ENCODE assay signal across 25 cellular contexts in genomic region chr11:130881475-130882137, GRCh38. TPM values are rescaled to one million over a fixed set of nuclear protein-coding genes. Genes with fewer than 3 reads are reported as not detected.
DNase-seq lines count a peak whose midpoint lies in the region; ATAC-seq, FAIRE-seq and TF ChIP-seq lines count a peak whose summit lies in the region.
"Had no signal": no experiment of that assay in that cellular context is flagged by ENCODE, and none has a peak within 500 bp of the region (broad histone marks: within the 10 kb centered on the region; RNA-seq: fewer than 3 reads in every experiment).

No MANE protein-coding gene starts in this region.

- SMC1A ChIA-PET in GM12878 (lab: Charles Lee; ENCODE audit: uncharacterized antibody, unreplicated experiment), result interaction anchor here (0.5 to 1.0 kb wide), 2 partner anchors 13 to 487 kb away, joined by 3 read pairs; no protein-coding TSS in a partner anchor

- TF ChIP-seq EP300 in GM12878 (IDR thresholded peaks at IDR 0.05; ENCODE audit: borderline replicate concordance in 1 of 2, control insufficient read depth in 1 of 2, low read depth in 2 of 2, low read length in 2 of 2), result no peak

- intact Hi-C loops in activated naive CD4-positive, alpha-beta T cell treated with anti-CD3 and anti-CD28 coated beads for 36 hours (cut with micrococcal nuclease), result no loop called here
- intact Hi-C loops in GM12878 (cut with micrococcal nuclease; ENCODE audit: unreplicated experiment), result no loop called here
- intact Hi-C loops in testis (cut with DNase I; ENCODE audit: low total_unique reads), result no loop called here

- TF ChIP-seq POLR2A in GM12878 (IDR thresholded peaks at IDR 0.05; ENCODE audit: low read depth, low read length) (no peak), testis (IDR thresholded peaks at IDR 0.05) (no peak)

- POLR2A ChIA-PET in GM12878 (lab: Charles Lee), result no interaction called here

- RAD21 ChIA-PET in GM12878 (lab: Charles Lee; ENCODE audit: unreplicated experiment), result interaction anchor here (1.3 kb wide), 1 partner anchor 17 kb away, joined by 4 read pairs; no protein-coding TSS in a partner anchor

- H3K79me2 ChIP-seq in GM12878 (ENCODE audit: control insufficient read depth, insufficient read depth, low read length), result no peaks in the 10 kb centered on the region

- no peaks in the 10 kb centered on the region for H3K9me3 ChIP-seq in GM12878 (replicated peaks; ENCODE audit: control insufficient read depth, insufficient read depth, low read length)
- H3K9me3 ChIP-seq in testis, result no peaks in the 10 kb centered on the region
- H3K9me3 ChIP-seq: BLaER1 treated with 17β-estradiol and CSF1 and Interleukin-3, amounts not matched to agents 10 nM and 100 nM; body of pancreas; suprapubic skin; vagina had no signal

- CTCF ChIA-PET in activated naive CD4-positive, alpha-beta T cell treated with anti-CD3 and anti-CD28 coated beads for 36 hours (lab: Charles Lee), result interaction anchor here (0.7 to 1.4 kb wide), 6 partner anchors 12 to 35 kb away, joined by 3 to 10 read pairs (median 4); partner anchors contain the start of gene SNX19
- CTCF ChIA-PET in GM12878 (lab: Yijun Ruan, JAX), result interaction anchor here (0.8 to 4.8 kb wide), 4 partner anchors 13 to 447 kb away, joined by 3 to 19 read pairs (median 5); no protein-coding TSS in a partner anchor

- H3K4me2 ChIP-seq in GM12878 (ENCODE audit: control insufficient read depth, insufficient read depth), result no peak overlapping the region

- peaks cover 13% of the 10 kb centered on the region for H3K4me1 Mint-ChIP-seq in activated naive CD4-positive, alpha-beta T cell treated with anti-CD3 and anti-CD28 coated beads, Interleukin-2, amount 50 U/mL, for 24 hours
- H3K4me1 Mint-ChIP-seq in activated naive CD4-positive, alpha-beta T cell treated with anti-CD3 and anti-CD28 coated beads for 36 hours (ENCODE audit: low read depth), result peaks cover 14% of the 10 kb centered on the region
- H3K4me1 Mint-ChIP-seq in stimulated activated effector memory CD8-positive, alpha-beta T cell treated with anti-CD3 and anti-CD28 coated beads, Interleukin-12 subunit alpha, Interleukin-12 subunit beta, amount 100 ng/mL, for 72 hours, result peaks cover 14% of the 10 kb centered on the region
- H3K4me1 Mint-ChIP-seq: IgD-negative memory B cell had no signal

- WGBS in GM12878 (ENCODE audit: insufficient coverage, insufficient replicate concordance, low lambda C conversion rate, missing lambda C conversion rate), result 60% methylated on average over 7 of the region's 7 CpGs
- WGBS in testis, 2 donors, result 87% methylated on average over 7 of the region's 7 CpGs

- H3K4me3 ChIP-seq in GM12878 (no peak overlapping the region), testis (no peak overlapping the region)
- H3K4me3 ChIP-seq: BLaER1 treated with 17β-estradiol and CSF1 and Interleukin-3, amounts not matched to agents 10 nM and 100 nM; body of pancreas; suprapubic skin; vagina had no signal

- no peaks in the 10 kb centered on the region for H3K9me3 Mint-ChIP-seq in activated naive CD4-positive, alpha-beta T cell treated with anti-CD3 and anti-CD28 coated beads, Interleukin-2, amount 50 U/mL, for 24 hours
- H3K9me3 Mint-ChIP-seq in activated naive CD4-positive, alpha-beta T cell treated with anti-CD3 and anti-CD28 coated beads for 36 hours, result no peaks in the 10 kb centered on the region
- no peaks in the 10 kb centered on the region for H3K9me3 Mint-ChIP-seq in stimulated activated effector memory CD8-positive, alpha-beta T cell treated with anti-CD3 and anti-CD28 coated beads, Interleukin-12 subunit alpha, Interleukin-12 subunit beta, amount 100 ng/mL, for 72 hours
- H3K9me3 Mint-ChIP-seq: IgD-negative memory B cell had no signal

- no peak overlapping the region for H2AFZ ChIP-seq in GM12878 (ENCODE audit: control insufficient read depth, low read depth, low read length)

- no peak for DNase-seq in activated naive CD4-positive, alpha-beta T cell treated with anti-CD3 and anti-CD28 coated beads for 36 hours
- DNase-seq in GM12878 (ENCODE audit: low read depth, low spot score), result no peak
- no peak for DNase-seq in stimulated activated effector memory CD8-positive, alpha-beta T cell treated with anti-CD3 and anti-CD28 coated beads, Interleukin-12 subunit alpha, Interleukin-12 subunit beta, amount 100 ng/mL, for 72 hours (ENCODE audit: low spot score in 2 of 2)
- DNase-seq in testis, result no peak
- no peak for DNase-seq in NCI-H187 (lab: John Stamatoyannopoulos, UW)
- DNase-seq: activated CD4-positive, alpha-beta T cell treated with anti-CD3 and anti-CD28 coated beads for 48 hours; activated CD8-positive, alpha-beta memory T cell treated with anti-CD3 and anti-CD28 coated beads, Interleukin-2, amount 50 U/mL, for 48 hours; body of pancreas; cerebellar nuclear complex; COR-L47; DMS79; NCI-H1105 treated with DMSO at 0.1 percent for 48 hours; NCI-H2029 treated with DMSO at 0.1 percent for 48 hours; NCI-H226; NCI-H748 treated with DMSO at 0.1 percent for 48 hours; T-helper 1 cell had no signal

- H3K9ac ChIP-seq in GM12878 (ENCODE audit: control insufficient read depth, insufficient read depth, low read length), result no peak overlapping the region
- H3K9ac ChIP-seq: BLaER1 treated with 17β-estradiol and CSF1 and Interleukin-3, amounts not matched to agents 10 nM and 100 nM had no signal

- no TSS peak for BruUV-seq in GM12878 (replicated peaks; lab: Mats Ljungman, UMichigan)

- FAIRE-seq in GM12878 (lab: Jason Lieb, UNC), result no peak
- FAIRE-seq: H54 had no signal

- TF ChIP-seq RAD21 in GM12878 (IDR thresholded peaks at IDR 0.05; ENCODE audit: insufficient read depth, low read depth, low read length), result no peak

- ATAC-seq in HG02870 (IDR thresholded peaks at IDR 0.05; ENCODE audit: unreplicated experiment) (peak; percentile 59), GM12878 (no peak), HG03135 (IDR thresholded peaks at IDR 0.05; ENCODE audit: unreplicated experiment) (no peak)
- ATAC-seq in stimulated activated effector memory CD8-positive, alpha-beta T cell treated with anti-CD3 and anti-CD28 coated beads, Interleukin-12 subunit alpha, Interleukin-12 subunit beta, amount 100 ng/mL, for 72 hours, result peak; percentile 49
- ATAC-seq: body of pancreas had no signal

- peaks cover 14% of the 10 kb centered on the region for H3K36me3 Mint-ChIP-seq in activated naive CD4-positive, alpha-beta T cell treated with anti-CD3 and anti-CD28 coated beads, Interleukin-2, amount 50 U/mL, for 24 hours
- H3K36me3 Mint-ChIP-seq in activated naive CD4-positive, alpha-beta T cell treated with anti-CD3 and anti-CD28 coated beads for 36 hours (ENCODE audit: low read depth), result peaks cover 35% of the 10 kb centered on the region
- peaks cover 73% of the 10 kb centered on the region for H3K36me3 Mint-ChIP-seq in stimulated activated effector memory CD8-positive, alpha-beta T cell treated with anti-CD3 and anti-CD28 coated beads, Interleukin-12 subunit alpha, Interleukin-12 subunit beta, amount 100 ng/mL, for 72 hours

- H3K27me3 ChIP-seq in GM12878 (replicated peaks in 1 of 2; ENCODE audit: control insufficient read depth in 2 of 2, insufficient read depth in 2 of 2, low read length in 1 of 2), result no peaks in the 10 kb centered on the region
- no peaks in the 10 kb centered on the region for H3K27me3 ChIP-seq in testis
- H3K27me3 ChIP-seq: BLaER1 treated with 17β-estradiol and CSF1 and Interleukin-3, amounts not matched to agents 10 nM and 100 nM; body of pancreas; suprapubic skin; vagina had no signal

- peaks cover 4 to 29% of the 10 kb centered on the region in 2 experiments for H3K36me3 ChIP-seq in GM12878 (ENCODE audit: control insufficient read depth in 2 of 2, insufficient read depth in 2 of 2, low read length in 1 of 2)
- no peaks in the 10 kb centered on the region for H3K36me3 ChIP-seq in testis (ENCODE audit: low read depth, missing control alignments)

- H4K20me1 ChIP-seq in GM12878 (ENCODE audit: control insufficient read depth, insufficient read depth), result no peaks in the 10 kb centered on the region

- H3K27ac ChIP-seq in GM12878 (ENCODE audit: control insufficient read depth, insufficient read depth) (peak overlapping the region; percentile 8; the same call in 1 of the 2 replicates), testis (no peak overlapping the region)
- H3K27ac ChIP-seq: BLaER1 treated with 17β-estradiol and CSF1 and Interleukin-3, amounts not matched to agents 10 nM and 100 nM; body of pancreas; suprapubic skin; vagina had no signal

- peak overlapping the region; percentile 43 for H3K27ac Mint-ChIP-seq in activated naive CD4-positive, alpha-beta T cell treated with anti-CD3 and anti-CD28 coated beads, Interleukin-2, amount 50 U/mL, for 24 hours
- H3K27ac Mint-ChIP-seq in activated naive CD4-positive, alpha-beta T cell treated with anti-CD3 and anti-CD28 coated beads for 36 hours, result no peak overlapping the region
- H3K27ac Mint-ChIP-seq in stimulated activated effector memory CD8-positive, alpha-beta T cell treated with anti-CD3 and anti-CD28 coated beads, Interleukin-12 subunit alpha, Interleukin-12 subunit beta, amount 100 ng/mL, for 72 hours, result peak overlapping the region; percentile 46
- H3K27ac Mint-ChIP-seq: activated naive CD8-positive, alpha-beta T cell; IgD-negative memory B cell had no signal

- no peak for TF ChIP-seq CTCF in GM12878 (IDR thresholded peaks at IDR 0.05 in 2 of 3, conservative IDR thresholded peaks at IDR 0.05 in 1 of 3; ENCODE audit: control insufficient read depth in 2 of 3, extremely low read depth in 1 of 3, insufficient read depth in 1 of 3, low read depth in 3 of 3, low read length in 3 of 3)
- no peak for TF ChIP-seq CTCF in testis (IDR thresholded peaks at IDR 0.05)

- H3K27me3 Mint-ChIP-seq in activated naive CD4-positive, alpha-beta T cell treated with anti-CD3 and anti-CD28 coated beads, Interleukin-2, amount 50 U/mL, for 24 hours, result no peaks in the 10 kb centered on the region
- no peaks in the 10 kb centered on the region for H3K27me3 Mint-ChIP-seq in activated naive CD4-positive, alpha-beta T cell treated with anti-CD3 and anti-CD28 coated beads for 36 hours (ENCODE audit: low read depth)
- H3K27me3 Mint-ChIP-seq: activated naive CD8-positive, alpha-beta T cell; IgD-negative memory B cell had no signal

- in situ Hi-C loops in GM12878 (cut with MboI), result no loop called here

- no peak overlapping the region for H3K4me3 Mint-ChIP-seq in activated naive CD4-positive, alpha-beta T cell treated with anti-CD3 and anti-CD28 coated beads, Interleukin-2, amount 50 U/mL, for 24 hours
- H3K4me3 Mint-ChIP-seq in activated naive CD4-positive, alpha-beta T cell treated with anti-CD3 and anti-CD28 coated beads for 36 hours, result no peak overlapping the region
- no peak overlapping the region for H3K4me3 Mint-ChIP-seq in stimulated activated effector memory CD8-positive, alpha-beta T cell treated with anti-CD3 and anti-CD28 coated beads, Interleukin-12 subunit alpha, Interleukin-12 subunit beta, amount 100 ng/mL, for 72 hours
- H3K4me3 Mint-ChIP-seq: activated naive CD8-positive, alpha-beta T cell had no signal

- H3K4me1 ChIP-seq in GM12878 (ENCODE audit: control insufficient read depth, insufficient read depth, low read length) (no peaks in the 10 kb centered on the region), testis (no peaks in the 10 kb centered on the region)
- H3K4me1 ChIP-seq: body of pancreas, vagina had no signal

RNA-seq across cellular contexts. Expression of gene SNX19, which starts 34.7 kb away (rescaled TPM):
- 10 to 100 TPM; 18.0 to 21.6 TPM for total RNA-seq in activated naive CD4-positive, alpha-beta T cell treated with anti-CD3 and anti-CD28 coated beads for 36 hours
- total RNA-seq in GM12878 (2013; cell fraction: nucleolus; rRNA removed), result 112 and 135 TPM in 2 replicates
- 38.7 and 46.9 TPM in 2 replicates for total RNA-seq in GM12878 (2014; rRNA removed)
- 31.9 and 32.9 TPM in 2 replicates for total RNA-seq in GM12878 (2014; rRNA removed; fragmentation: Illumina TruSeq; extraction: Trizol)
- 29.4 and 34.1 TPM in 2 replicates for total RNA-seq in GM12878 (2021)
- polyA plus RNA-seq in GM12878 (2011; ENCODE audit: low read depth), result 11.7 TPM
- polyA plus RNA-seq in GM12878 (2011; rRNA removed), result 22.0 and 23.2 TPM in 2 replicates
- 23.2 and 23.5 TPM in 2 replicates for polyA plus RNA-seq in GM12878 (2011; cell fraction: cytosol; rRNA removed)
- 46.7 and 52.2 TPM in 2 replicates for polyA plus RNA-seq in GM12878 (2011; cell fraction: nucleus; rRNA removed)
- polyA plus RNA-seq in GM12878 (2012), result 12.8 and 14.1 TPM in 2 replicates
- 35.6 and 42.3 TPM in 2 replicates for polyA plus RNA-seq in GM12878 (2014; fragmentation: Illumina TruSeq; extraction: Trizol)
- polyA plus RNA-seq in GM12878 (2014; fragmentation: Nextera tagmentation; extraction: Ambion mirVana), result 1 to 10 TPM; 3.0 to 4.5 TPM
- polyA plus RNA-seq in GM12878 (2014; rRNA removed), result 27.6 and 34.0 TPM in 2 replicates
- 10 to 100 TPM; 28.4 to 29.0 TPM for polyA plus RNA-seq in GM12878 (2016; fragmentation: Nextera tagmentation; extraction: Ambion mirVana)
- polyA minus RNA-seq in GM12878 (2011; rRNA and poly(A)+ RNA removed), result 56.3 and 71.3 TPM in 2 replicates
- polyA minus RNA-seq in GM12878 (2011; cell fraction: cytosol; rRNA and poly(A)+ RNA removed), result 9.2 and 13.3 TPM in 2 replicates
- polyA minus RNA-seq in GM12878 (2011; cell fraction: nucleus; rRNA and poly(A)+ RNA removed), result 62.9 and 91.5 TPM in 2 replicates
- 100 to 1,000 TPM; 131 to 153 TPM for total RNA-seq in testis
- 144 TPM for polyA plus RNA-seq in testis (ENCODE audit: insufficient read depth, low read depth, low replicate concordance)

Comparison
In these comparisons a context has a peak if more than half of its experiments do, and no peak if none do; other contexts are left out.
1. ATAC-seq: peak in HG02870 (single experiment) and stimulated activated effector memory CD8-positive, alpha-beta T cell treated with anti-CD3 and anti-CD28 coated beads, Interleukin-12 subunit alpha, Interleukin-12 subunit beta, amount 100 ng/mL, for 72 hours (single experiment); none in GM12878 (single experiment) and HG03135 (single experiment).